2 cellular contexts compared by ENCODE assay signal in the genomic region with DNA sequence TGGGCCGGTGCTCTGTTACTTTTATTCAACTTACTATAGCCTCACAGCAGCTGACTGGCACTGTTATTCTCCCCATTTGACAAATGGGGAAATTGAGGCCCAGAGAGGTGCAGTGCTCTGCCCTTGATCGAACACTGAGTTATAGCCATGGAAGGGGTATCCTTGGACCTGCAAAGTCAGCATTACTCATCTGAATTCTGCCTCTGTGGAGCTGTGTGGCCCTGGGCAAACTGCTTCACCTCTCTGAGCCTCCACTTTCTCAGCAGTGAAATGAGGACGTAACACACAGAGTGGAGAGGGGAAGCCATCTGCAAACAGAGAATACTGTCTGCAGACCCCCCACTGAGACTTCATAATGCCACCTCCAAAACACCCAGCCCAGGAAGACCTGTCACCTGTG.
TF ChIP-seq lines count a peak whose summit lies in the region.

No MANE protein-coding gene starts in this region.

TF ChIP-seq in HepG2, 621 proteins besides CTCF, POLR2A, EP300 and RAD21:
- TF ChIP-seq ZNF674 (CRISPR knock-in tag; IDR thresholded peaks at IDR 0.05; ENCODE audit: low read depth) (no peak), PHF21A (CRISPR knock-in tag; IDR thresholded peaks at IDR 0.05) (no peak), ZNF383 (CRISPR knock-in tag; IDR thresholded peaks at IDR 0.05; ENCODE audit: borderline replicate concordance) (no peak), ZNF678 (CRISPR knock-in tag; IDR thresholded peaks at IDR 0.05) (no peak), MAFK (conservative IDR thresholded peaks at IDR 0.05 in 1 of 2, IDR thresholded peaks at IDR 0.05 in 1 of 2; ENCODE audit: low read length in 2 of 2) (0 out of 4 replicates have a peak, but pooled peaks have one; percentile 17 to 20), ZFP41 (CRISPR knock-in tag; IDR thresholded peaks at IDR 0.05; ENCODE audit: borderline replicate concordance) (no peak), PHF5A (CRISPR knock-in tag; IDR thresholded peaks at IDR 0.05; ENCODE audit: low read depth, unreplicated experiment) (no peak), DNMT3B (CRISPR knock-in tag; conservative IDR thresholded peaks at IDR 0.05) (no peak), GPBP1L1 (CRISPR knock-in tag; IDR thresholded peaks at IDR 0.05) (no peak), SMAD9 (CRISPR knock-in tag; IDR thresholded peaks at IDR 0.05) (no peak), ARID2 (CRISPR knock-in tag; IDR thresholded peaks at IDR 0.05; ENCODE audit: borderline replicate concordance) (no peak), MAZ (IDR thresholded peaks at IDR 0.05; ENCODE audit: borderline replicate concordance, low read depth, low read length) (no peak), MAZ (CRISPR knock-in tag; IDR thresholded peaks at IDR 0.05; ENCODE audit: low read depth) (no peak), ISX (CRISPR knock-in tag; conservative IDR thresholded peaks at IDR 0.05) (no peak), HOXA5 (CRISPR knock-in tag; IDR thresholded peaks at IDR 0.05) (no peak), BATF2 (CRISPR knock-in tag; IDR thresholded peaks at IDR 0.05) (no peak), ZNF768 (CRISPR knock-in tag; IDR thresholded peaks at IDR 0.05) (peak; percentile 33; the same call in 1 of the 2 replicates), PAXIP1 (CRISPR knock-in tag; conservative IDR thresholded peaks at IDR 0.05) (no peak)
- TF ChIP-seq, protein P1, sequence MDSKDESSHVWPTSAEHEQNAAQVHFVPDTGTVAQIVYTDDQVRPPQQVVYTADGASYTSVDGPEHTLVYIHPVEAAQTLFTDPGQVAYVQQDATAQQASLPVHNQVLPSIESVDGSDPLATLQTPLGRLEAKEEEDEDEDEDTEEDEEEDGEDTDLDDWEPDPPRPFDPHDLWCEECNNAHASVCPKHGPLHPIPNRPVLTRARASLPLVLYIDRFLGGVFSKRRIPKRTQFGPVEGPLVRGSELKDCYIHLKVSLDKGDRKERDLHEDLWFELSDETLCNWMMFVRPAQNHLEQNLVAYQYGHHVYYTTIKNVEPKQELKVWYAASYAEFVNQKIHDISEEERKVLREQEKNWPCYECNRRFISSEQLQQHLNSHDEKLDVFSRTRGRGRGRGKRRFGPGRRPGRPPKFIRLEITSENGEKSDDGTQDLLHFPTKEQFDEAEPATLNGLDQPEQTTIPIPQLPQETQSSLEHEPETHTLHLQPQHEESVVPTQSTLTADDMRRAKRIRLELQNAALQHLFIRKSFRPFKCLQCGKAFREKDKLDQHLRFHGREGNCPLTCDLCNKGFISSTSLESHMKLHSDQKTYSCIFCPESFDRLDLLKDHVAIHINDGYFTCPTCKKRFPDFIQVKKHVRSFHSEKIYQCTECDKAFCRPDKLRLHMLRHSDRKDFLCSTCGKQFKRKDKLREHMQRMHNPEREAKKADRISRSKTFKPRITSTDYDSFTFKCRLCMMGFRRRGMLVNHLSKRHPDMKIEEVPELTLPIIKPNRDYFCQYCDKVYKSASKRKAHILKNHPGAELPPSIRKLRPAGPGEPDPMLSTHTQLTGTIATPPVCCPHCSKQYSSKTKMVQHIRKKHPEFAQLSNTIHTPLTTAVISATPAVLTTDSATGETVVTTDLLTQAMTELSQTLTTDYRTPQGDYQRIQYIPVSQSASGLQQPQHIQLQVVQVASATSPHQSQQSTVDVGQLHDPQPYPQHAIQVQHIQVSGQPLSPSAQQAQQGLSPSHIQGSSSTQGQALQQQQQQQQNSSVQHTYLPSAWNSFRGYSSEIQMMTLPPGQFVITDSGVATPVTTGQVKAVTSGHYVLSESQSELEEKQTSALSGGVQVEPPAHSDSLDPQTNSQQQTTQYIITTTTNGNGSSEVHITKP (CRISPR knock-in tag; IDR thresholded peaks at IDR 0.05; ENCODE audit: low read depth) = no peak

TF ChIP-seq in WTC11, 78 proteins besides CTCF, POLR2A, EP300 and RAD21:
- TF ChIP-seq ZNF532 (CRISPR knock-in tag; IDR thresholded peaks at IDR 0.05; ENCODE audit: borderline replicate concordance) = no peak
- TF ChIP-seq ETV6 (CRISPR knock-in tag; IDR thresholded peaks at IDR 0.05) = no peak
- TF ChIP-seq AR (CRISPR knock-in tag; IDR thresholded peaks at IDR 0.05) = no peak
- TF ChIP-seq FOXJ3 (CRISPR knock-in tag; IDR thresholded peaks at IDR 0.05; ENCODE audit: borderline replicate concordance) = no peak
- TF ChIP-seq, protein P2, sequence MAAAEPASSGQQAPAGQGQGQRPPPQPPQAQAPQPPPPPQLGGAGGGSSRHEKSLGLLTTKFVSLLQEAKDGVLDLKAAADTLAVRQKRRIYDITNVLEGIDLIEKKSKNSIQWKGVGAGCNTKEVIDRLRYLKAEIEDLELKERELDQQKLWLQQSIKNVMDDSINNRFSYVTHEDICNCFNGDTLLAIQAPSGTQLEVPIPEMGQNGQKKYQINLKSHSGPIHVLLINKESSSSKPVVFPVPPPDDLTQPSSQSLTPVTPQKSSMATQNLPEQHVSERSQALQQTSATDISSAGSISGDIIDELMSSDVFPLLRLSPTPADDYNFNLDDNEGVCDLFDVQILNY (CRISPR knock-in tag; IDR thresholded peaks at IDR 0.05) = no peak
- no peak for TF ChIP-seq RELA (CRISPR knock-in tag; IDR thresholded peaks at IDR 0.05; ENCODE audit: borderline replicate concordance)
- no peak for TF ChIP-seq SMAD4 (CRISPR knock-in tag; IDR thresholded peaks at IDR 0.05)
- TF ChIP-seq PRDM15 (CRISPR knock-in tag; IDR thresholded peaks at IDR 0.05) = no peak
- no peak for TF ChIP-seq NFE2L1 (CRISPR knock-in tag; IDR thresholded peaks at IDR 0.05)
- no peak for TF ChIP-seq ZNF671 (CRISPR knock-in tag; IDR thresholded peaks at IDR 0.05)
- TF ChIP-seq TCF7 (CRISPR knock-in tag; IDR thresholded peaks at IDR 0.05; ENCODE audit: low read depth) = no peak
